Comparison of ENCODE assay signal across 18 cellular contexts in genomic region chr1:115185351-115185750, GRCh38.
DNase-seq lines count a peak whose midpoint lies in the region; ATAC-seq and TF ChIP-seq lines count a peak whose summit lies in the region.
"Had no signal": no experiment of that assay in that cellular context is flagged by ENCODE, and none has a peak within 500 bp of the region (broad histone marks: within the 10 kb centered on the region; RNA-seq: fewer than 3 reads in every experiment).

No MANE protein-coding gene starts in this region.

- TF ChIP-seq POLR2A in adrenal gland (IDR thresholded peaks at IDR 0.05), result no peak

- H3K9me3 ChIP-seq in SJSA1 (replicated peaks) (no peaks in the 10 kb centered on the region), right atrium auricular region (no peaks in the 10 kb centered on the region), lower lobe of right lung (no peaks in the 10 kb centered on the region), adrenal gland (replicated peaks in 1 of 3) (no peaks in the 10 kb centered on the region)
- H3K9me3 ChIP-seq: body of pancreas, stomach had no signal

- H3K27me3 ChIP-seq in SJSA1 (replicated peaks), result no peaks in the 10 kb centered on the region
- no peaks in the 10 kb centered on the region for H3K27me3 ChIP-seq in right atrium auricular region
- H3K27me3 ChIP-seq in lower lobe of right lung (ENCODE audit: low read depth), result no peaks in the 10 kb centered on the region
- no peaks in the 10 kb centered on the region for H3K27me3 ChIP-seq in adrenal gland
- H3K27me3 ChIP-seq: body of pancreas, stomach had no signal

- no peaks in the 10 kb centered on the region for H3K9me3 Mint-ChIP-seq in activated T-cell treated with anti-CD3 and anti-CD28 coated beads, Interleukin-2, amount 50 U/mL, for 24 hours
- no peaks in the 10 kb centered on the region for H3K9me3 Mint-ChIP-seq in type B pancreatic cell
- H3K9me3 Mint-ChIP-seq: nephron had no signal

- intact Hi-C loops in lower lobe of right lung (cut with DNase I) (no loop called here), adrenal gland (cut with DNase I) (no loop called here)

- H3K36me3 Mint-ChIP-seq in activated T-cell treated with anti-CD3 and anti-CD28 coated beads, Interleukin-2, amount 50 U/mL, for 24 hours (ENCODE audit: low read depth), result no peaks in the 10 kb centered on the region
- no peaks in the 10 kb centered on the region for H3K36me3 Mint-ChIP-seq in type B pancreatic cell
- H3K36me3 Mint-ChIP-seq: CD4-positive, CD25-positive, alpha-beta regulatory T cell had no signal

- peak overlapping the region; percentile 86 for H3K27ac Mint-ChIP-seq in activated T-cell treated with anti-CD3 and anti-CD28 coated beads, Interleukin-2, amount 50 U/mL, for 24 hours
- H3K27ac Mint-ChIP-seq in type B pancreatic cell, result peak overlapping the region; percentile 67
- H3K27ac Mint-ChIP-seq: CD4-positive, CD25-positive, alpha-beta regulatory T cell had no signal

- H3K4me1 Mint-ChIP-seq in activated T-cell treated with anti-CD3 and anti-CD28 coated beads, Interleukin-2, amount 50 U/mL, for 24 hours (ENCODE audit: low read depth), result peaks cover 16% of the 10 kb centered on the region
- peaks cover 35% of the 10 kb centered on the region for H3K4me1 Mint-ChIP-seq in type B pancreatic cell (ENCODE audit: unreplicated experiment)

- no peak for DNase-seq in activated T-cell treated with anti-CD3 and anti-CD28 coated beads, Interleukin-2, amount 50 U/mL, for 24 hours
- DNase-seq in activated T-cell treated with anti-CD3 and anti-CD28 coated beads, Interleukin-2, amount 50 U/mL, for 1 hour, result no peak
- DNase-seq in SJSA1 (ENCODE audit: low read depth in 1 of 2, low spot score in 2 of 2) (no peak), right atrium auricular region (ENCODE audit: low spot score) (no peak), type B pancreatic cell (ENCODE audit: extremely low spot score, unreplicated experiment) (no peak), lower lobe of right lung (no peak), adrenal gland (no peak)
- DNase-seq: activated naive CD4-positive, alpha-beta T cell treated with anti-CD3 and anti-CD28 coated beads, Interleukin-2, amount 50 U/mL, for 16 hours; body of pancreas; cortex of kidney; NCI-H2029 treated with DMSO at 0.1 percent for 48 hours; NCI-H446; posterior cingulate gyrus; stimulated activated CD4-positive, alpha-beta T cell treated with anti-CD3 and anti-CD28 coated beads, Interleukin-4, amount 100 ng/mL, for 1 hour; stomach had no signal

- H3K4me1 ChIP-seq in SJSA1 (replicated peaks) (peaks cover 32% of the 10 kb centered on the region), right atrium auricular region (peaks cover 0 to 54% of the 10 kb centered on the region in 2 donors), lower lobe of right lung (no peaks in the 10 kb centered on the region), adrenal gland (replicated peaks in 1 of 2) (peaks cover 0 to 3% of the 10 kb centered on the region in 2 donors)
- H3K4me1 ChIP-seq: body of pancreas had no signal

- ATAC-seq in lower lobe of right lung (no peak), GM18502 (IDR thresholded peaks at IDR 0.05; ENCODE audit: poor library complexity, unreplicated experiment) (no peak)
- ATAC-seq: body of pancreas had no signal

- no peak overlapping the region for H3K4me3 Mint-ChIP-seq in activated T-cell treated with anti-CD3 and anti-CD28 coated beads, Interleukin-2, amount 50 U/mL, for 24 hours
- no peak overlapping the region for H3K4me3 Mint-ChIP-seq in type B pancreatic cell
- H3K4me3 Mint-ChIP-seq: CD4-positive, CD25-positive, alpha-beta regulatory T cell; nephron had no signal

- H3K27ac ChIP-seq in SJSA1 (peak overlapping the region; percentile 58), right atrium auricular region (peak overlapping the region; percentile 83 to 87), lower lobe of right lung (no peak overlapping the region), adrenal gland (no peak overlapping the region)
- H3K27ac ChIP-seq: body of pancreas, stomach had no signal

- H3K36me3 ChIP-seq in SJSA1, result no peaks in the 10 kb centered on the region
- no peaks in the 10 kb centered on the region for H3K36me3 ChIP-seq in right atrium auricular region
- no peaks in the 10 kb centered on the region for H3K36me3 ChIP-seq in lower lobe of right lung
- H3K36me3 ChIP-seq in adrenal gland (replicated peaks in 1 of 2), result no peaks in the 10 kb centered on the region
- H3K36me3 ChIP-seq: stomach had no signal

- no peaks in the 10 kb centered on the region for H3K27me3 Mint-ChIP-seq in activated T-cell treated with anti-CD3 and anti-CD28 coated beads, Interleukin-2, amount 50 U/mL, for 24 hours
- peaks cover 8% of the 10 kb centered on the region for H3K27me3 Mint-ChIP-seq in type B pancreatic cell
- H3K27me3 Mint-ChIP-seq: CD4-positive, CD25-positive, alpha-beta regulatory T cell had no signal

- H3K4me3 ChIP-seq in SJSA1 (no peak overlapping the region), right atrium auricular region (no peak overlapping the region), lower lobe of right lung (no peak overlapping the region), adrenal gland (no peak overlapping the region)
- H3K4me3 ChIP-seq: body of pancreas, stomach had no signal

- TF ChIP-seq CTCF in right atrium auricular region (IDR thresholded peaks at IDR 0.05) (no peak), type B pancreatic cell (conservative IDR thresholded peaks at IDR 0.05) (no peak), lower lobe of right lung (IDR thresholded peaks at IDR 0.05) (no peak), adrenal gland (IDR thresholded peaks at IDR 0.05) (no peak)

- 83 to 93% (median 88%) methylated on average over 4 of the region's 4 CpGs for WGBS in adrenal gland, 4 donors

Comparison
In these comparisons a context has a peak if more than half of its experiments do, and no peak if none do; other contexts are left out.
1. H3K27ac ChIP-seq: peak in SJSA1 (single experiment) and right atrium auricular region (2 of 2); none in lower lobe of right lung (single experiment) and adrenal gland (0 of 5).